ENCODE assay signal across 1 cellular context in the genomic region with DNA sequence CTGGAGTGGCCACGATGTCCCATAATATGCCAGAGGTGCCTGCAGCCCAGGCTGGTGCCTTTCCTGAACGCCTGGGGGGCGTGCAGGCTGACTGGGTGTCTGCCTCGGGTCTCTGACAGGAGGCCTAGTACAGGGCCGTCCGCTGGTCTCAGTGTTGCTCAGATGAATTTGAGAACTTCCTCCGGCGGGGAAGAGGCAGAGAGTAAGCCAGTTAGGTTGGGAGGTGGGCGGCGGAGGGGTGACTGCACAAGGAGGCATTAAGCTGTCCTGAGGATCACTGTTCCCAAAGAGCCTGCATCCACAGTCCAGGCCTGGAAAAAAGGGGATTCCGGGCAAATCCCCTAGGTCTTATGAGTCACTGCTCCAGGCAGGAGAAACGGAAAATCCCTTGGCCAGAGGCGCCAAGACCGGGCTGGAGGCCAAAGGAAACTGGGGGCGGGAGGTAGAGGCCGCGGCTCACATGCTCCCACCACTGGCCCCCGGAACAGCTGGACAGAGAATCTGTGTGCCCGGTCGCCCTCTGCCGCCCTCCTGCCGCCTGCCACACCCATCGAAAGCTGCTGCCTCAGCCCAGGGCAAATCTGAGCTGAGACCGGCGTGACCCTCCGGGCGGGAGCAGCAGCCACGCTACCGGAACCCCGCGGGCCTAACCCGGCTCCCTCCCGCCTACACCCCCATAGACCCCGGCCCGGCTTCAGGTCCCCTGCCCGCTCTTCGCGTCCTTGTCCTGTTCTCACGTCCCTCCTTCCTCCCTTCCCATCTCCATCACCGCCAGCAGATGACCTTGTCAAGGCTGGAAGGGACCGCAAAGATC.
TF ChIP-seq lines count a peak whose summit lies in the region.

No MANE protein-coding gene starts in this region.

TF ChIP-seq in endothelial cell of umbilical vein, 7 proteins besides CTCF, POLR2A, EP300 and RAD21:
- TF ChIP-seq MYC (IDR thresholded peaks at IDR 0.05; ENCODE audit: low read depth, low read length) (peak; percentile 65), POLR2AphosphoS5 (IDR thresholded peaks at IDR 0.05; ENCODE audit: insufficient read depth, low read depth, low read length) (peak; percentile 97), GATA2 (IDR thresholded peaks at IDR 0.05; ENCODE audit: insufficient read depth, insufficient read length, low read depth, low read length) (no peak), FOS (IDR thresholded peaks at IDR 0.05; ENCODE audit: borderline replicate concordance, insufficient read depth, low read length) (peak; percentile 92), JUN (IDR thresholded peaks at IDR 0.05; ENCODE audit: borderline replicate concordance, insufficient read depth, insufficient read length, low read depth) (peak; percentile 81), EZH2 (IDR thresholded peaks at IDR 0.05; ENCODE audit: borderline replicate concordance, low read depth, low read length, severe bottlenecking) (no peak)
- TF ChIP-seq, protein P1, sequence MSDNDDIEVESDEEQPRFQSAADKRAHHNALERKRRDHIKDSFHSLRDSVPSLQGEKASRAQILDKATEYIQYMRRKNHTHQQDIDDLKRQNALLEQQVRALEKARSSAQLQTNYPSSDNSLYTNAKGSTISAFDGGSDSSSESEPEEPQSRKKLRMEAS (IDR thresholded peaks at IDR 0.05; ENCODE audit: insufficient read depth, insufficient read length) = peak; percentile 11
